Comparison of ENCODE assay signal across 1 cellular context in genomic region chr12:112847708-112848337, GRCh38.
TF ChIP-seq lines count a peak whose summit lies in the region.

No MANE protein-coding gene starts in this region.

TF ChIP-seq in GM23338, 12 proteins besides CTCF, POLR2A, EP300 and RAD21 (continued from another document):
- TF ChIP-seq ZNF462 (CRISPR knock-in tag; IDR thresholded peaks at IDR 0.05), result 0 out of 2 replicates have a peak, but pooled peaks have one; percentile 12
- no peak for TF ChIP-seq REST (IDR thresholded peaks at IDR 0.05; ENCODE audit: unreplicated experiment)
- no peak for TF ChIP-seq ETS1 (IDR thresholded peaks at IDR 0.05)
- no peak for TF ChIP-seq JUNB (IDR thresholded peaks at IDR 0.05; ENCODE audit: unreplicated experiment)
TF ChIP-seq in GM23338: peak in this region for 1.
